In the genomic region with DNA sequence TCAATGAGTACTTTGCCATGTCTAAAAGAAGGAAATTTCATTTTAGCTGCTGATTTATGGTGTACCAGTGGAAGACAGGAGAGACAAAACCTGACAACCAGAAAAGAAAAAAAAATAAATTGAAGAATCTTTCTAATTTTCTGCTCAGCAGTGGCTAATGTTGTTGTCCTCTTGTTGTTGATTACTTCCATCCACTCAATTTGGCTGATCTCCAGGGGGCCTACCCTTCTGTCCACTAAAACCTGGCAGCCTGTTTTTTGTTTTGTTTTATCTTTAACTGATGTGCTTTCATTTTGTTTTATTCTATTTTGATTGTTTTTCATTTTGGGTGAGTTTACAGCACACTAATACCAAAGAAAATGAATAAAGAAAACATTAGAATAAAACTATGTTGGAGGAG, we compare ENCODE assay signal across 16 cellular contexts. TPM values are rescaled to one million over a fixed set of nuclear protein-coding genes. Genes with fewer than 3 reads are reported as not detected.
DNase-seq lines count a peak whose midpoint lies in the region; ATAC-seq and FAIRE-seq lines count a peak whose summit lies in the region.
"Had no signal": no experiment of that assay in that cellular context is flagged by ENCODE, and none has a peak within 500 bp of the region (broad histone marks: within the 10 kb centered on the region; RNA-seq: fewer than 3 reads in every experiment).

No MANE protein-coding gene starts in this region.

- H4K91ac ChIP-seq in neuronal stem cell (ENCODE audit: low read depth, low read length, poor library complexity) = no peak overlapping the region

- H2BK120ac ChIP-seq in neuronal stem cell (ENCODE audit: low read depth, low read length) = no peak overlapping the region

- no peaks in the 10 kb centered on the region for H3K9me3 ChIP-seq in neuronal stem cell (replicated peaks in 1 of 2; ENCODE audit: control insufficient read depth in 2 of 2, insufficient read depth in 1 of 2, low read depth in 1 of 2, low read length in 2 of 2)
- H3K9me3 ChIP-seq: esophagus muscularis mucosa, HAP-1, sigmoid colon had no signal

- no peak overlapping the region for H2BK12ac ChIP-seq in neuronal stem cell (ENCODE audit: low read length)

- H3K4me1 ChIP-seq in neuronal stem cell (ENCODE audit: control insufficient read depth in 2 of 2, insufficient read depth in 1 of 2, low read depth in 1 of 2, low read length in 2 of 2) = no peaks in the 10 kb centered on the region
- H3K4me1 ChIP-seq: esophagus muscularis mucosa, HAP-1, sigmoid colon had no signal

- no peak overlapping the region for H3K4ac ChIP-seq in neuronal stem cell (ENCODE audit: low read length)

- POLR2A ChIA-PET in activated CD4-positive, alpha-beta memory T cell treated with anti-CD3 and anti-CD28 coated beads, Interleukin-2, amount 10 ng/mL, durations not matched to agents 7 days and 5 days (lab: Charles Lee) = no interaction called here

- no peaks in the 10 kb centered on the region for H3K79me1 ChIP-seq in neuronal stem cell (ENCODE audit: low read depth, low read length)

- H3K18ac ChIP-seq in neuronal stem cell (ENCODE audit: low read length) = no peak overlapping the region

- H3K14ac ChIP-seq in neuronal stem cell (ENCODE audit: low read length) = no peak overlapping the region

- no peaks in the 10 kb centered on the region for H3K36me3 Mint-ChIP-seq in activated CD4-positive, alpha-beta memory T cell treated with anti-CD3 and anti-CD28 coated beads, Interleukin-2, amount 10 ng/mL, durations not matched to agents 7 days and 5 days (ENCODE audit: low read depth)
- H3K36me3 Mint-ChIP-seq: stimulated activated memory B cell treated with anti-CD40 and anti-IgM and Interleukin-4, amounts not matched to agents 10 μg/mL and 1 μg/mL and 100 μg/mL, for 72 hours had no signal

- H3K27ac ChIP-seq in neuronal stem cell (replicated peaks; ENCODE audit: low read length) = peak overlapping the region; percentile 40
- H3K27ac ChIP-seq: esophagus muscularis mucosa, sigmoid colon had no signal

- no peak overlapping the region for H3K27ac Mint-ChIP-seq in activated CD4-positive, alpha-beta memory T cell treated with anti-CD3 and anti-CD28 coated beads, Interleukin-2, amount 10 ng/mL, durations not matched to agents 7 days and 5 days
- H3K27ac Mint-ChIP-seq: stimulated activated memory B cell treated with anti-CD40 and anti-IgM and Interleukin-4, amounts not matched to agents 10 μg/mL and 1 μg/mL and 100 μg/mL, for 72 hours; type B pancreatic cell had no signal

- no peak for ATAC-seq in GM21528 (IDR thresholded peaks at IDR 0.05; ENCODE audit: low FRiP score, unreplicated experiment)
- ATAC-seq: stimulated activated memory B cell treated with anti-CD40 and anti-IgM and Interleukin-4, amounts not matched to agents 10 μg/mL and 1 μg/mL and 100 μg/mL, for 72 hours had no signal

- CTCF ChIA-PET in activated CD4-positive, alpha-beta memory T cell treated with anti-CD3 and anti-CD28 coated beads, Interleukin-2, amount 10 ng/mL, durations not matched to agents 7 days and 5 days (lab: Charles Lee) = no interaction called here

- H2BK15ac ChIP-seq in neuronal stem cell (ENCODE audit: low read length) = no peak overlapping the region

- no peaks in the 10 kb centered on the region for H3K36me3 ChIP-seq in neuronal stem cell (replicated peaks in 1 of 2; ENCODE audit: control insufficient read depth in 2 of 2, insufficient read depth in 2 of 2, low read length in 2 of 2)
- H3K36me3 ChIP-seq: esophagus muscularis mucosa, HAP-1, sigmoid colon had no signal

- H2AK5ac ChIP-seq in neuronal stem cell (ENCODE audit: low read depth, low read length) = no peak overlapping the region

- peak; percentile 2 for DNase-seq in COR-L47 (lab: John Stamatoyannopoulos, UW)
- peak; percentile 19 for DNase-seq in NCI-H446 treated with DMSO at 0.1 percent for 48 hours (lab: John Stamatoyannopoulos, UW)
- no peak for DNase-seq in neuronal stem cell (ENCODE audit: low spot score)
- no peak for DNase-seq in activated CD4-positive, alpha-beta memory T cell treated with anti-CD3 and anti-CD28 coated beads, Interleukin-2, amount 10 ng/mL, durations not matched to agents 7 days and 5 days
- DNase-seq in globus pallidus (ENCODE audit: low spot score) = no peak
- DNase-seq: activated CD4-positive, alpha-beta T cell treated with anti-CD3 and anti-CD28 coated beads, Interleukin-2, amount 50 U/mL, for 48 hours; NCI-H1092 treated with DMSO at 0.1 percent for 48 hours; sigmoid colon had no signal

- H3K4me3 ChIP-seq in neuronal stem cell (ENCODE audit: low read length in 2 of 2) = no peak overlapping the region
- H3K4me3 ChIP-seq: esophagus muscularis mucosa, HAP-1, sigmoid colon had no signal

- H2AFZ ChIP-seq in neuronal stem cell (ENCODE audit: low read length) = peak overlapping the region; percentile 67

- FAIRE-seq in endometrium (lab: Jason Lieb, UNC) = peak; percentile 99
- FAIRE-seq: colon had no signal

- H3K4me2 ChIP-seq in neuronal stem cell (ENCODE audit: insufficient read depth, low read length, poor library complexity, severe bottlenecking) = no peak overlapping the region

- no peak overlapping the region for H2BK5ac ChIP-seq in neuronal stem cell (ENCODE audit: low read length)

- no peak overlapping the region for H3K9ac ChIP-seq in neuronal stem cell (ENCODE audit: low read depth, low read length, poor library complexity)

- no peaks in the 10 kb centered on the region for H3K9me3 Mint-ChIP-seq in activated CD4-positive, alpha-beta memory T cell treated with anti-CD3 and anti-CD28 coated beads, Interleukin-2, amount 10 ng/mL, durations not matched to agents 7 days and 5 days
- H3K9me3 Mint-ChIP-seq: stimulated activated memory B cell treated with anti-CD40 and anti-IgM and Interleukin-4, amounts not matched to agents 10 μg/mL and 1 μg/mL and 100 μg/mL, for 72 hours; type B pancreatic cell had no signal

- H3K27me3 Mint-ChIP-seq in activated CD4-positive, alpha-beta memory T cell treated with anti-CD3 and anti-CD28 coated beads, Interleukin-2, amount 10 ng/mL, durations not matched to agents 7 days and 5 days = no peaks in the 10 kb centered on the region
- H3K27me3 Mint-ChIP-seq: stimulated activated memory B cell treated with anti-CD40 and anti-IgM and Interleukin-4, amounts not matched to agents 10 μg/mL and 1 μg/mL and 100 μg/mL, for 72 hours; type B pancreatic cell had no signal

- no peaks in the 10 kb centered on the region for H3K27me3 ChIP-seq in neuronal stem cell (ENCODE audit: control insufficient read depth in 3 of 3, insufficient read depth in 3 of 3, low read depth in 1 of 3, low read length in 3 of 3)
- H3K27me3 ChIP-seq: esophagus muscularis mucosa, sigmoid colon had no signal

- no peak overlapping the region for H3K4me3 Mint-ChIP-seq in activated CD4-positive, alpha-beta memory T cell treated with anti-CD3 and anti-CD28 coated beads, Interleukin-2, amount 10 ng/mL, durations not matched to agents 7 days and 5 days
- H3K4me3 Mint-ChIP-seq: neural crest cell; stimulated activated memory B cell treated with anti-CD40 and anti-IgM and Interleukin-4, amounts not matched to agents 10 μg/mL and 1 μg/mL and 100 μg/mL, for 72 hours; type B pancreatic cell had no signal

- no peak overlapping the region for H3K23ac ChIP-seq in neuronal stem cell (ENCODE audit: low read depth, low read length, poor library complexity)

- no peaks in the 10 kb centered on the region for H3K4me1 Mint-ChIP-seq in activated CD4-positive, alpha-beta memory T cell treated with anti-CD3 and anti-CD28 coated beads, Interleukin-2, amount 10 ng/mL, durations not matched to agents 7 days and 5 days
- H3K4me1 Mint-ChIP-seq: stimulated activated memory B cell treated with anti-CD40 and anti-IgM and Interleukin-4, amounts not matched to agents 10 μg/mL and 1 μg/mL and 100 μg/mL, for 72 hours had no signal

- H4K8ac ChIP-seq in neuronal stem cell (ENCODE audit: low read depth, low read length) = no peak overlapping the region

RNA-seq across cellular contexts. Expression of gene TFPI, which starts 27.5 kb away (rescaled TPM):
- 0.96 TPM for polyA plus RNA-seq in neuronal stem cell (2013, experiment 1 of 2)
- polyA plus RNA-seq in neuronal stem cell (2013, experiment 2 of 2) = 1.1 TPM
- total RNA-seq in activated CD4-positive, alpha-beta memory T cell treated with anti-CD3 and anti-CD28 coated beads, Interleukin-2, amount 10 ng/mL, durations not matched to agents 7 days and 5 days = not detected

Comparison
In these comparisons a context has a peak if more than half of its experiments do, and no peak if none do; other contexts are left out.
1. DNase-seq: peak in COR-L47 (single experiment) and NCI-H446 treated with DMSO at 0.1 percent for 48 hours (single experiment); none in neuronal stem cell (single experiment), activated CD4-positive, alpha-beta memory T cell treated with anti-CD3 and anti-CD28 coated beads, Interleukin-2, amount 10 ng/mL, durations not matched to agents 7 days and 5 days (single experiment) and globus pallidus (single experiment).